Comparison of ENCODE assay signal across 17 cellular contexts in the genomic region with DNA sequence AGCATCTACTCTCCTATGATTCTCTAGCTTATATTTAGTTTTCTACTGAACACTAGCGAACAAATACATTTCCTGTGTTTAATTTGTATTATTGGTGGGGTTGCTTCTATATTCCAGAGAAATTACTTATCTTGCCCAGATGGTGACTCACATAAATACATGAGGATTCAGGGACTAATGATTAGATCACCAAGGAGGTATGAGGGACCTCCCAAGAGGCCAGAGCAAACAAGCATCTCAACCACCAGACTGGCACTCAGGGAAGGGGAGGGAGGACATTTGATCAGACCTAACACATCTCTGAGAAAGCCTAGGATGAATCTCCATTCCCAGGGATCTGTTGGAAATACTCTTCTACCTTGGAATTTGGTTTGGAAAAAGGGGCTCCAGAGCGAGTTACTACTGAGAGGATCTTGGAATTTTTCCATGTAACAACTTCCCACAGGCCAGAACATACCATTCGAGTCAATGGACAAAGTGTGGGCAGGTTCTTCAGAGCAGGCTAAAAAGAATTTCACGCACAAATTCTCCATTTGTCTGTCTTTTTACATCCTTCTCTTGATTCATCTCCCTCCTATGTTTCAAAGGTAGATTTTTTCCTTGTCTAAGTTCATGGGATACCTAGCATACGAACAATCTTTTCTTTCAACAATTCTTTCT.
DNase-seq lines count a peak whose midpoint lies in the region; ATAC-seq, FAIRE-seq and TF ChIP-seq lines count a peak whose summit lies in the region.
"Had no signal": no experiment of that assay in that cellular context is flagged by ENCODE, and none has a peak within 500 bp of the region (broad histone marks: within the 10 kb centered on the region; RNA-seq: fewer than 3 reads in every experiment).

No MANE protein-coding gene starts in this region.

- no peaks in the 10 kb centered on the region for H3K9me3 ChIP-seq in mucosa of descending colon
- H3K9me3 ChIP-seq: right lobe of liver had no signal

- FAIRE-seq in urothelium cell line (lab: Jason Lieb, UNC) = no peak
- FAIRE-seq: GM12892, K562 had no signal

- TF ChIP-seq CTCF in fibroblast of pulmonary artery (IDR thresholded peaks at IDR 0.05; ENCODE audit: low read length, missing control alignments) = no peak
- TF ChIP-seq CTCF in mucosa of descending colon (IDR thresholded peaks at IDR 0.05) = no peak

- H3K4me3 ChIP-seq in fibroblast of pulmonary artery (replicated peaks; ENCODE audit: low read depth, low read length) (no peak overlapping the region), mucosa of descending colon (no peak overlapping the region)
- H3K4me3 ChIP-seq: K562, right lobe of liver had no signal

- DNase-seq in NCI-H82 (lab: John Stamatoyannopoulos, UW) (peak; percentile 4), NCI-H82 treated with DMSO at 0.1 percent for 48 hours (lab: John Stamatoyannopoulos, UW; ENCODE audit: unreplicated experiment) (no peak), amniotic epithelial cell (ENCODE audit: low read depth) (peak; percentile 82), fibroblast of pulmonary artery (ENCODE audit: low read depth) (peak; percentile 35), urothelium cell line (ENCODE audit: low spot score) (peak; percentile 45), mucosa of descending colon (no peak)
- DNase-seq: activated CD4-positive, alpha-beta T cell treated with anti-CD3 and anti-CD28 coated beads for 4 hours; CD8-positive, alpha-beta memory T cell; midbrain; right lobe of liver; SHP77 treated with DMSO at 0.1 percent for 48 hours; stimulated activated CD4-positive, alpha-beta T cell treated with anti-CD3 and anti-CD28 coated beads, Interleukin-4, amount 100 ng/mL, for 4 hours had no signal

- intact Hi-C loops in mucosa of descending colon (cut with DNase I, micrococcal nuclease) = no loop called here

- no peaks in the 10 kb centered on the region for H3K4me1 ChIP-seq in mucosa of descending colon (ENCODE audit: low read depth)
- H3K4me1 ChIP-seq: right lobe of liver had no signal

- no peaks in the 10 kb centered on the region for H3K36me3 ChIP-seq in mucosa of descending colon (ENCODE audit: low read depth)
- H3K36me3 ChIP-seq: right lobe of liver had no signal

- no peak for ATAC-seq in mucosa of descending colon
- ATAC-seq in GM19395 (IDR thresholded peaks at IDR 0.05; ENCODE audit: unreplicated experiment) = no peak
- no peak for ATAC-seq in HG03159 (IDR thresholded peaks at IDR 0.05; ENCODE audit: unreplicated experiment)
- ATAC-seq: activated naive CD4-positive, alpha-beta T cell treated with anti-CD3 and anti-CD28 coated beads, Interleukin-2, amount 50 U/mL, for 72 hours; K562; right lobe of liver had no signal

Comparison
In these comparisons a context has a peak if more than half of its experiments do, and no peak if none do; other contexts are left out.
1. DNase-seq: peak in NCI-H82 (single experiment), amniotic epithelial cell (single experiment), fibroblast of pulmonary artery (single experiment) and urothelium cell line (single experiment); none in NCI-H82 treated with DMSO at 0.1 percent for 48 hours (single experiment) and mucosa of descending colon (0 of 3).